In genomic region chr2:146916914-146917313, GRCh38 we compare ENCODE assay signal across 1 cellular context.
TF ChIP-seq lines count a peak whose summit lies in the region.

No MANE protein-coding gene starts in this region.

TF ChIP-seq in Ishikawa, 13 proteins besides CTCF, POLR2A, EP300 and RAD21 (continued from another document):
- TF ChIP-seq USF1 (IDR thresholded peaks at IDR 0.05) = no peak
- peak; percentile 79 for TF ChIP-seq TEAD4 (IDR thresholded peaks at IDR 0.05)
- TF ChIP-seq TAF1 (IDR thresholded peaks at IDR 0.05; ENCODE audit: low read depth) = no peak
- TF ChIP-seq FOXM1 (IDR thresholded peaks at IDR 0.05; ENCODE audit: borderline replicate concordance, low read depth) = no peak; the same call in 1 of the 2 replicates
- peak; percentile 86 for TF ChIP-seq NFIC (IDR thresholded peaks at IDR 0.05)
- TF ChIP-seq CREB1 (IDR thresholded peaks at IDR 0.05; ENCODE audit: low read depth) = no peak
- TF ChIP-seq EGR1 (IDR thresholded peaks at IDR 0.05) = no peak
- TF ChIP-seq MAX (IDR thresholded peaks at IDR 0.05) = peak; percentile 43; the same call in 1 of the 2 replicates
- no peak for TF ChIP-seq YY1 (IDR thresholded peaks at IDR 0.05; ENCODE audit: low read depth)
- TF ChIP-seq TCF12 (IDR thresholded peaks at IDR 0.05; ENCODE audit: low read depth) = peak; percentile 73
- no peak for TF ChIP-seq ZBTB7A (IDR thresholded peaks at IDR 0.05; ENCODE audit: low read depth)
- peak; percentile 97 for TF ChIP-seq CEBPB (IDR thresholded peaks at IDR 0.05)
TF ChIP-seq in Ishikawa: peak in this region for 5.
